ENCODE assay signal across 13 cellular contexts in the genomic region with DNA sequence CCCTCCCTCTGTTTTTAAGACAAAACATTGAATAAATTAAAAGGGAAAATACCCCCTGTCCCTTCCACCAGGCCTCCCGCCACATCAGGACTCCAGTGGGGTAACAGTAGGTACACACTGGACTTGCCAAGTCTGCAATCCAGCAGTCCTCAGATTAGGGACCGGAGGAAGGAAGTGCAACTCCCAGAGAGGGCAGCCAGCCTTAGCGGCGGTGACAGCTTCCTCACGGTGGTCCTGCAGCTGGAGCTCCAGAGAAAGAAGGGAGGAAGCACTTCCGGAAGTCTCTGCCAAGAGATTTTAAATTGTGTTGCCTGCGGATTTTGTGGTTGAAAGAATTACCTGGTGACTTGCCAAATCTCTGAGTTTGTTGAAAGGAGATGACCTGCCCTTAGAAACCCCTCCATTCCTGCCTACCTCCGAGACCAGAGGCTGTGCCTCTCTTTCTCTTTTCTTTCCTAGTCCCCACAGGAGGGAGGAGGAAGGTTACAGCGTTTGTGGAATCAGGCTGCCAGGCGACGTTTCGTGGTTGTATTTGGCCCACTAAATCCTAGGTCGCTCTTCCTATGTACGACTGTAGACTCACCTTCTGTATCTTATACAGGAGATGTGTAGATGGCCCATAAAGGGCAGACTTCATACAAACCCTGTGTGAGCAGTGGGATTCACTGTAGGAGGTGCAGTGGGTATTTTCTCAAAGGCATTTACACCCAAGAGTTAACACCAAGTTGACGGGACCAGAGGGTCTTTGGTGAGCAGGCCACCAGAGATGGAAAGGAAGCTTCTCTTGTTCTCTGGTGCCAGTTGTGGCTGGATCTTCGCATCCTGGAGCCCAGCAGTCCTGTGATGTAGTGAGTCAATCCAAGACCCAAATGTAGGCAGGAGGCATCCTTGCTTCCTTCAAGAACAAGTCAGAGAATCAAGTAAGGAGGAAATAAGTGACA.
A peak's percentile ranks its signal among the peaks of the same experiment; 100 is the strongest.
DNase-seq lines count a peak whose midpoint lies in the region; ATAC-seq, FAIRE-seq and TF ChIP-seq lines count a peak whose summit lies in the region.
"Had no signal": no experiment of that assay in that cellular context is flagged by ENCODE, and none has a peak within 500 bp of the region (broad histone marks: within the 10 kb centered on the region; RNA-seq: fewer than 3 reads in every experiment).

No MANE protein-coding gene starts in this region.

- H3K4me3 ChIP-seq in SK-N-MC = peak overlapping the region; percentile 71
- H3K4me3 ChIP-seq: cardiac muscle cell had no signal

- no peak for TF ChIP-seq POLR2A in GM12891 (IDR thresholded peaks at IDR 0.05; ENCODE audit: low read depth, low read length)

- H3K4me3 Mint-ChIP-seq in immature natural killer cell = peak overlapping the region in 3 of 5 donors; percentile 27 to 61 (median 28)

- no peak for FAIRE-seq in GM12891 (lab: Jason Lieb, UNC)
- FAIRE-seq: A204.1, islet of Langerhans had no signal

- H3K9ac ChIP-seq in SK-N-MC (ENCODE audit: insufficient read length) = no peak overlapping the region

- no peak for ATAC-seq in HG02938 (IDR thresholded peaks at IDR 0.05; ENCODE audit: unreplicated experiment)
- no peak for ATAC-seq in GM21526 (IDR thresholded peaks at IDR 0.05; ENCODE audit: low FRiP score, unreplicated experiment)

- H3K9me3 Mint-ChIP-seq in immature natural killer cell = peaks cover 0 to 2% (median 0%) of the 10 kb centered on the region in 6 donors

- no peaks in the 10 kb centered on the region for H3K36me3 Mint-ChIP-seq in immature natural killer cell

- H3K4me1 Mint-ChIP-seq in immature natural killer cell = peaks cover 31 to 39% of the 10 kb centered on the region in 2 donors

- no peak overlapping the region for H3K27ac Mint-ChIP-seq in immature natural killer cell

- H3K27ac ChIP-seq in SK-N-MC = no peak overlapping the region
- H3K27ac ChIP-seq: cardiac muscle cell had no signal

- peaks cover 26 to 62% (median 32%) of the 10 kb centered on the region in 3 donors for H3K27me3 Mint-ChIP-seq in immature natural killer cell (ENCODE audit: low read depth in 3 of 3)

- no peaks in the 10 kb centered on the region for H3K36me3 ChIP-seq in SK-N-MC (ENCODE audit: insufficient read depth, low read length)
- H3K36me3 ChIP-seq: cardiac muscle cell had no signal

- DNase-seq in NCI-H1105 treated with DMSO at 0.1 percent for 48 hours (lab: John Stamatoyannopoulos, UW) = peak; percentile 28
- DNase-seq in NCI-H1105 (lab: John Stamatoyannopoulos, UW) = no peak
- no peak for DNase-seq in GM12891 (ENCODE audit: insufficient read length, low spot score)
- DNase-seq in SK-N-MC (ENCODE audit: low read depth, low spot score) = no peak
- no peak for DNase-seq in immature natural killer cell
- DNase-seq in stimulated activated CD4-positive, alpha-beta T cell treated with anti-CD3 and anti-CD28 coated beads, Interleukin-2, amount 100 ng/mL, for 48 hours = no peak
- DNase-seq: NK-92 treated with Interleukin-12 subunit alpha and Interleukin-12 subunit beta, amount 100 ng/mL, for 24 hours; T1000 had no signal

- no peaks in the 10 kb centered on the region for H3K9me3 ChIP-seq in SK-N-MC (ENCODE audit: low read depth, low read length)

TF ChIP-seq in GM12891, 5 proteins besides CTCF, POLR2A, EP300 and RAD21:
- TF ChIP-seq SPI1 (IDR thresholded peaks at IDR 0.05; ENCODE audit: low read depth, low read length) (0 out of 2 replicates have a peak, but pooled peaks have one; percentile 16), POLR2AphosphoS5 (IDR thresholded peaks at IDR 0.05; ENCODE audit: low read depth, low read length) (no peak), POU2F2 (IDR thresholded peaks at IDR 0.05; ENCODE audit: low read depth, low read length) (no peak), PAX5 (IDR thresholded peaks at IDR 0.05; ENCODE audit: insufficient read depth, low read length, severe bottlenecking) (no peak)
